Comparison of ENCODE assay signal across 1 cellular context in the genomic region with DNA sequence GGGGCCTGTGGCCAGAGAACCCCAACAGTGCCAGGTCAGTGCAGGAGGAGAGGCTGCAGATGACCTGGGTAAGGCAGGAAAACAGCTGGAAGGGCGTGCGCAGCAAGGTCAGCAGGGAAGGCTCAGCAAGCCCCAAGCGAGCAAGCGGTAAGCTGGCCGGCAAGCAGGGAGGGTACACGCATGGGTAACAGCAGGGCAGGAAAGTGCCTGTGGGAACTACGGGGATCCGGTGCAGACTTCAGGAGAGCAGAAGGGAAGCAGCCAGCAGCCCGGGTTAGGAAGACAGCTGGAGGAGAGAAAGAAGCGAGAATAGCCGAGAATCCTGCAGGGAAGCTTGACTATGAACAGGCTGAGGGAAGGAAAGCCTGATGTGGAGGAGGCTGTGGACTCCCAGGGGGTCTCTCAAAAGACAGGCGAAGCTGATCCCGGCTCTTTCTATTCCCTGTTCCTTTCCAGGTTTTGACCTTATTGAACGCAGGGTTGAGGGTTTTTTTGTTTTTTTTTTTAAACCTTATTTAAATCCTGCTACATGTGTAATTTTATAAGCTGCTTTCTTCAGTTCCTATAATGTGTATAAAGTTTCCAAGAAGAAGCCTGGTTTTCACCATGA.
TF ChIP-seq lines count a peak whose summit lies in the region.

No MANE protein-coding gene starts in this region.

TF ChIP-seq in H1, 55 proteins besides CTCF, POLR2A, EP300 and RAD21:
- TF ChIP-seq RBBP5 (IDR thresholded peaks at IDR 0.05; ENCODE audit: borderline replicate concordance, low read depth, low read length) (no peak), SP1 (IDR thresholded peaks at IDR 0.05; ENCODE audit: low read depth, low read length) (peak; percentile 76), CTBP2 (IDR thresholded peaks at IDR 0.05; ENCODE audit: borderline replicate concordance, insufficient read depth, insufficient read length, low read length) (no peak), TCF12 (IDR thresholded peaks at IDR 0.05; ENCODE audit: low read depth, low read length) (no peak), SP2 (IDR thresholded peaks at IDR 0.05; ENCODE audit: low read length) (no peak), GTF2F1 (IDR thresholded peaks at IDR 0.05; ENCODE audit: borderline replicate concordance, low read depth, low read length) (no peak), KDM5A (IDR thresholded peaks at IDR 0.05; ENCODE audit: low read length) (no peak), MAFK (IDR thresholded peaks at IDR 0.05; ENCODE audit: low read depth, low read length) (no peak), HDAC2 (IDR thresholded peaks at IDR 0.05; ENCODE audit: borderline replicate concordance in 1 of 2, low read depth in 2 of 2, low read length in 2 of 2) (no peak)
- TF ChIP-seq, protein P1, sequence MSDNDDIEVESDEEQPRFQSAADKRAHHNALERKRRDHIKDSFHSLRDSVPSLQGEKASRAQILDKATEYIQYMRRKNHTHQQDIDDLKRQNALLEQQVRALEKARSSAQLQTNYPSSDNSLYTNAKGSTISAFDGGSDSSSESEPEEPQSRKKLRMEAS (IDR thresholded peaks at IDR 0.05), result 0 out of 2 replicates have a peak, but pooled peaks have one; percentile 12
